ENCODE assay signal across 14 cellular contexts in the genomic region with DNA sequence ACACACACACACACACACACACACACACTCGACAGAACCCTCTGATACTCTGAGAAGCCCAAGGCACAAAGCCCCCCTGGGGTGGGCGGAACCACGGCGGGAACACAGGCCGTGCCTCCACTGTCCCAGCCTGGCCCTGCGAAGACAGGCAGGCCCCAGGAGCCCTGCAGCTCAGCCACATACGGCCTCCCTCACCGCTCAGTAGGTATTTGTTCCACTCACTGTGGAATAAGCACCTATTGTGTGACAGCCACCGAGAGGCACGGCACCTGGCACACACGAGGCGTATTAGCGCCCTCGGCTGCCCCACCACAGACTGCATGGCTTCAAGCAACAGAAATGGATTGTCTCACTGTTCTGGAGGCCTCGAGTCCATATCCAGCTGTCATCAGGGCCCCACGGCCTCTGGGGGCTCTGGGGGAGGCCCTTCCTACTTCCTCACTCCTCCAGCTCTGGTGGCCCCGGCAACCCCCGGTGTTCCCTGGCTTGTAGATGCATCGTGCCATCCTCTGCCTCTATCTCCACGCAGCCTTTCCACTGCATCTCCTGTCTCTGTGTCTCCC.
A peak's percentile ranks its signal among the peaks of the same experiment; 100 is the strongest.
DNase-seq lines count a peak whose midpoint lies in the region; ATAC-seq, FAIRE-seq and TF ChIP-seq lines count a peak whose summit lies in the region.
"Had no signal": no experiment of that assay in that cellular context is flagged by ENCODE, and none has a peak within 500 bp of the region (broad histone marks: within the 10 kb centered on the region; RNA-seq: fewer than 3 reads in every experiment).

No MANE protein-coding gene starts in this region.

- peaks cover 100% of the 10 kb centered on the region for H4K20me1 ChIP-seq in DND-41 (ENCODE audit: insufficient read depth, low read length)

- no peak for TF ChIP-seq EP300 in gastroesophageal sphincter (IDR thresholded peaks at IDR 0.05)

- peaks cover 100% of the 10 kb centered on the region for H3K79me2 ChIP-seq in DND-41 (ENCODE audit: insufficient read depth, low read length)

- peak; percentile 36; the same call in 2 of the 3 replicates for ATAC-seq in DND-41 (ENCODE audit: insufficient read depth, low read depth)
- 0 out of 2 replicates have a peak, but pooled peaks have one; percentile 23 for ATAC-seq in Panc1
- ATAC-seq in gastroesophageal sphincter = no peak
- no peak for ATAC-seq in pancreas
- no peak for ATAC-seq in natural killer cell treated with Interleukin-12 subunit alpha and Interleukin-12 subunit beta and Interleukin-15 and Interleukin-18, amount 100 ng/mL, for 72 hours
- ATAC-seq in HG03469 (IDR thresholded peaks at IDR 0.05; ENCODE audit: unreplicated experiment) = no peak
- no peak for ATAC-seq in GM21576 (IDR thresholded peaks at IDR 0.05; ENCODE audit: unreplicated experiment)

- H3K27ac ChIP-seq in DND-41 (ENCODE audit: low read length) (no peak overlapping the region), Panc1 (ENCODE audit: low read length) (peak overlapping the region; percentile 45; the same call in 1 of the 2 replicates), gastroesophageal sphincter (peak overlapping the region; percentile 41 to 86 (median 81)), pancreas (peak overlapping the region; percentile 49 to 64 (median 58))
- H3K27ac ChIP-seq: C4-2B, HL-60 had no signal

- 39 to 42% methylated on average over 6 to 12 of the region's 20 CpGs for WGBS in gastroesophageal sphincter (ENCODE audit: low coverage in 1 of 2), 2 donors
- WGBS in pancreas, 2 donors = 77 to 80% methylated on average over 15 to 20 of the region's 20 CpGs

- H3K4me2 ChIP-seq in DND-41 (ENCODE audit: insufficient read depth, low read length) = no peak overlapping the region

- H3K4me1 Mint-ChIP-seq in natural killer cell treated with Interleukin-12 subunit alpha and Interleukin-12 subunit beta and Interleukin-15 and Interleukin-18, amount 100 ng/mL, for 72 hours (ENCODE audit: low read depth in 2 of 2) = peaks cover 11 to 25% of the 10 kb centered on the region in 2 donors

- CTCF ChIA-PET in Panc1 (lab: Charles Lee) = no interaction called here

- POLR2A ChIA-PET in Panc1 (lab: Charles Lee) = no interaction called here

- H3K36me3 Mint-ChIP-seq in natural killer cell treated with Interleukin-12 subunit alpha and Interleukin-12 subunit beta and Interleukin-15 and Interleukin-18, amount 100 ng/mL, for 72 hours = no peaks in the 10 kb centered on the region

- TF ChIP-seq POLR2A in gastroesophageal sphincter (IDR thresholded peaks at IDR 0.05) (no peak), erythroblast (IDR thresholded peaks at IDR 0.05; ENCODE audit: low read length) (no peak)

- H3K27me3 Mint-ChIP-seq in natural killer cell treated with Interleukin-12 subunit alpha and Interleukin-12 subunit beta and Interleukin-15 and Interleukin-18, amount 100 ng/mL, for 72 hours = no peaks in the 10 kb centered on the region
- H3K27me3 Mint-ChIP-seq: activated CD4-positive, alpha-beta T cell treated with anti-CD3 and anti-CD28 coated beads, Interleukin-2, amount 10 ng/mL, durations not matched to agents 7 days and 5 days had no signal

- no peaks in the 10 kb centered on the region for H3K4me1 ChIP-seq in DND-41 (ENCODE audit: insufficient read depth, low read length)
- H3K4me1 ChIP-seq in Panc1 (ENCODE audit: control insufficient read depth, insufficient read depth, low read length) = peaks cover 74% of the 10 kb centered on the region
- peaks cover 8 to 100% (median 88%) of the 10 kb centered on the region in 3 donors for H3K4me1 ChIP-seq in gastroesophageal sphincter
- peaks cover 20 to 32% (median 26%) of the 10 kb centered on the region in 3 donors for H3K4me1 ChIP-seq in pancreas

- no peak overlapping the region for H3K27ac Mint-ChIP-seq in natural killer cell treated with Interleukin-12 subunit alpha and Interleukin-12 subunit beta and Interleukin-15 and Interleukin-18, amount 100 ng/mL, for 72 hours
- H3K27ac Mint-ChIP-seq: activated CD4-positive, alpha-beta T cell treated with anti-CD3 and anti-CD28 coated beads, Interleukin-2, amount 10 ng/mL, durations not matched to agents 7 days and 5 days had no signal

- H3K27me3 ChIP-seq in DND-41 (ENCODE audit: insufficient read depth, low read length, poor library complexity) (no peaks in the 10 kb centered on the region), Panc1 (ENCODE audit: control insufficient read depth, insufficient read depth, low read length) (no peaks in the 10 kb centered on the region), gastroesophageal sphincter (no peaks in the 10 kb centered on the region), pancreas (no peaks in the 10 kb centered on the region)

- 0 out of 2 replicates have a peak, but pooled peaks cover 7% of the 10 kb centered on the region for H3K36me3 ChIP-seq in DND-41 (ENCODE audit: insufficient read depth, low read length)
- no peaks in the 10 kb centered on the region for H3K36me3 ChIP-seq in Panc1 (ENCODE audit: control insufficient read depth, insufficient read depth, low read length)
- H3K36me3 ChIP-seq in gastroesophageal sphincter = no peaks in the 10 kb centered on the region
- no peaks in the 10 kb centered on the region for H3K36me3 ChIP-seq in pancreas

- H3K9me3 ChIP-seq in DND-41 (ENCODE audit: insufficient read depth, low read length, severe bottlenecking) (no peaks in the 10 kb centered on the region), Panc1 (ENCODE audit: control insufficient read depth, insufficient read depth, low read depth, low read length) (no peaks in the 10 kb centered on the region), gastroesophageal sphincter (no peaks in the 10 kb centered on the region), pancreas (no peaks in the 10 kb centered on the region)

- H3K9ac ChIP-seq in DND-41 (ENCODE audit: low read depth, low read length) = no peak overlapping the region

- FAIRE-seq in pancreas (lab: Jason Lieb, UNC) = no peak
- FAIRE-seq: G401.6 had no signal

- intact Hi-C loops in Panc1 (cut with micrococcal nuclease; ENCODE audit: unreplicated experiment) (no loop called here), pancreas (cut with DNase I) (no loop called here)

- no peaks in the 10 kb centered on the region for H3K9me3 Mint-ChIP-seq in natural killer cell treated with Interleukin-12 subunit alpha and Interleukin-12 subunit beta and Interleukin-15 and Interleukin-18, amount 100 ng/mL, for 72 hours
- H3K9me3 Mint-ChIP-seq: activated CD4-positive, alpha-beta T cell treated with anti-CD3 and anti-CD28 coated beads, Interleukin-2, amount 10 ng/mL, durations not matched to agents 7 days and 5 days had no signal

- BruUV-seq in Panc1 (replicated peaks; lab: Mats Ljungman, UMichigan) = no TSS peak

- TF ChIP-seq CTCF in DND-41 (IDR thresholded peaks at IDR 0.05; ENCODE audit: borderline replicate concordance, extremely low read depth, low read length, poor library complexity, severe bottlenecking) (no peak), Panc1 (IDR thresholded peaks at IDR 0.05) (no peak), gastroesophageal sphincter (IDR thresholded peaks at IDR 0.05) (no peak), pancreas (IDR thresholded peaks at IDR 0.05) (no peak)

- DNase-seq in DND-41 (no peak), Panc1 (ENCODE audit: low read depth, low spot score) (no peak), pancreas (no peak), erythroblast (lab: John Stamatoyannopoulos, UW) (no peak)
- DNase-seq in natural killer cell treated with Interleukin-12 subunit alpha and Interleukin-12 subunit beta and Interleukin-15 and Interleukin-18, amount 100 ng/mL, for 72 hours (ENCODE audit: low spot score) = no peak
- DNase-seq: activated CD4-positive, alpha-beta T cell treated with anti-CD3 and anti-CD28 coated beads, Interleukin-2, amount 10 ng/mL, durations not matched to agents 7 days and 5 days; activated effector memory CD4-positive, alpha-beta T cell treated with Interleukin-2 at 50 U/mL for 16 hours; NK-92 treated with Interleukin-12 subunit alpha and Interleukin-12 subunit beta, amount 100 ng/mL, for 24 hours had no signal

- in situ Hi-C loops in Panc1 (cut with HindIII; ENCODE audit: low pct_unique_long_range_greater_than_20kb, low sequenced_read_pairs) = no loop called here

- H3K4me3 ChIP-seq in DND-41 (ENCODE audit: low read depth in 1 of 2, low read length in 2 of 2) (no peak overlapping the region), Panc1 (ENCODE audit: low read depth in 2 of 2, low read length in 2 of 2) (no peak overlapping the region), gastroesophageal sphincter (no peak overlapping the region), pancreas (no peak overlapping the region)

- H2AFZ ChIP-seq in DND-41 (ENCODE audit: low read depth, low read length) = no peak overlapping the region

- H3K4me3 Mint-ChIP-seq in natural killer cell treated with Interleukin-12 subunit alpha and Interleukin-12 subunit beta and Interleukin-15 and Interleukin-18, amount 100 ng/mL, for 72 hours = no peak overlapping the region
- H3K4me3 Mint-ChIP-seq: activated CD4-positive, alpha-beta T cell treated with anti-CD3 and anti-CD28 coated beads, Interleukin-2, amount 10 ng/mL, durations not matched to agents 7 days and 5 days had no signal

Comparison
In these comparisons a context has a peak if more than half of its experiments do, and no peak if none do; other contexts are left out.
1. ATAC-seq: peak in DND-41 (single experiment) and Panc1 (single experiment); none in gastroesophageal sphincter (single experiment), pancreas (0 of 4), natural killer cell treated with Interleukin-12 subunit alpha and Interleukin-12 subunit beta and Interleukin-15 and Interleukin-18, amount 100 ng/mL, for 72 hours (0 of 2), HG03469 (single experiment) and GM21576 (single experiment).